ENCODE assay signal across 15 cellular contexts in genomic region chr2:48131503-48132293, GRCh38.
DNase-seq lines count a peak whose midpoint lies in the region; ATAC-seq, FAIRE-seq and TF ChIP-seq lines count a peak whose summit lies in the region.
"Had no signal": no experiment of that assay in that cellular context is flagged by ENCODE, and none has a peak within 500 bp of the region (broad histone marks: within the 10 kb centered on the region; RNA-seq: fewer than 3 reads in every experiment).

No MANE protein-coding gene starts in this region.

- H3K4me3 ChIP-seq in AG10803 (ENCODE audit: low read length): no peak overlapping the region
- H3K4me3 ChIP-seq in GM12878: no peak overlapping the region
- H3K4me3 ChIP-seq in hepatocyte: no peak overlapping the region
- H3K4me3 ChIP-seq in stomach: no peak overlapping the region
- H3K4me3 ChIP-seq: adrenal gland, SJSA1 had no signal

- TF ChIP-seq EP300 in GM12878 (IDR thresholded peaks at IDR 0.05; ENCODE audit: borderline replicate concordance in 1 of 2, control insufficient read depth in 1 of 2, low read depth in 2 of 2, low read length in 2 of 2) (no peak), stomach (IDR thresholded peaks at IDR 0.05) (no peak)

- CTCF ChIA-PET in GM12878 (lab: Yijun Ruan, JAX): no interaction called here
- CTCF ChIA-PET in activated CD8-positive, alpha-beta memory T cell treated with anti-CD3 and anti-CD28 coated beads, Interleukin-2, amount 10 ng/mL, durations not matched to agents 7 days and 5 days (lab: Charles Lee): no interaction called here

- no peaks in the 10 kb centered on the region for H3K27me3 Mint-ChIP-seq in activated CD8-positive, alpha-beta memory T cell treated with anti-CD3 and anti-CD28 coated beads, Interleukin-2, amount 10 ng/mL, durations not matched to agents 7 days and 5 days

- H3K27ac ChIP-seq in GM12878 (ENCODE audit: control insufficient read depth, insufficient read depth): no peak overlapping the region
- H3K27ac ChIP-seq in hepatocyte: peak overlapping the region; percentile 74
- no peak overlapping the region for H3K27ac ChIP-seq in stomach
- H3K27ac ChIP-seq: adrenal gland, C4-2B, SJSA1 had no signal

- POLR2A ChIA-PET in GM12878 (lab: Charles Lee): no interaction called here

- SMC1A ChIA-PET in GM12878 (lab: Charles Lee; ENCODE audit: uncharacterized antibody, unreplicated experiment): no interaction called here

- TF ChIP-seq RAD21 in GM12878 (IDR thresholded peaks at IDR 0.05; ENCODE audit: insufficient read depth, low read depth, low read length): no peak

- H3K4me2 ChIP-seq in GM12878 (ENCODE audit: control insufficient read depth, insufficient read depth) (no peak overlapping the region), hepatocyte (peak overlapping the region; percentile 1)

- no peak overlapping the region for H3K4me3 Mint-ChIP-seq in activated CD8-positive, alpha-beta memory T cell treated with anti-CD3 and anti-CD28 coated beads, Interleukin-2, amount 10 ng/mL, durations not matched to agents 7 days and 5 days

- H3K36me3 ChIP-seq in GM12878 (ENCODE audit: control insufficient read depth in 2 of 2, insufficient read depth in 2 of 2, low read length in 1 of 2) (no peaks in the 10 kb centered on the region), hepatocyte (replicated peaks; ENCODE audit: insufficient read depth, low read depth) (no peaks in the 10 kb centered on the region), stomach (no peaks in the 10 kb centered on the region)
- H3K36me3 ChIP-seq: adrenal gland, SJSA1 had no signal

- no peak overlapping the region for H3K27ac Mint-ChIP-seq in activated CD8-positive, alpha-beta memory T cell treated with anti-CD3 and anti-CD28 coated beads, Interleukin-2, amount 10 ng/mL, durations not matched to agents 7 days and 5 days

- no TSS peak for BruUV-seq in GM12878 (replicated peaks; lab: Mats Ljungman, UMichigan)

- ATAC-seq in GM12878 (no peak), left lobe of liver (no peak)
- no peak for ATAC-seq in activated CD8-positive, alpha-beta memory T cell treated with anti-CD3 and anti-CD28 coated beads, Interleukin-2, amount 10 ng/mL, durations not matched to agents 7 days and 5 days

- intact Hi-C loops in GM12878 (cut with micrococcal nuclease; ENCODE audit: unreplicated experiment) (no loop called here), stomach (cut with DNase I; ENCODE audit: low total_unique reads) (no loop called here)

- 29% methylated on average over 6 of the region's 6 CpGs for WGBS in GM12878 (ENCODE audit: insufficient coverage, insufficient replicate concordance, low lambda C conversion rate, missing lambda C conversion rate)
- 69% methylated on average over 6 of the region's 6 CpGs for WGBS in hepatocyte (ENCODE audit: low lambda C conversion rate, missing lambda C conversion rate)
- 58 to 71% (median 62%) methylated on average over 6 of the region's 6 CpGs for WGBS in stomach, 5 donors

- no peak for FAIRE-seq in GM12878 (lab: Jason Lieb, UNC)
- FAIRE-seq: GM18507 had no signal

- H3K36me3 Mint-ChIP-seq in activated CD8-positive, alpha-beta memory T cell treated with anti-CD3 and anti-CD28 coated beads, Interleukin-2, amount 10 ng/mL, durations not matched to agents 7 days and 5 days: no peaks in the 10 kb centered on the region

- no peaks in the 10 kb centered on the region for H3K9me3 Mint-ChIP-seq in activated CD8-positive, alpha-beta memory T cell treated with anti-CD3 and anti-CD28 coated beads, Interleukin-2, amount 10 ng/mL, durations not matched to agents 7 days and 5 days (ENCODE audit: low read depth)

- H3K4me1 Mint-ChIP-seq in activated CD8-positive, alpha-beta memory T cell treated with anti-CD3 and anti-CD28 coated beads, Interleukin-2, amount 10 ng/mL, durations not matched to agents 7 days and 5 days: no peaks in the 10 kb centered on the region

- no peaks in the 10 kb centered on the region for H3K9me2 ChIP-seq in hepatocyte (replicated peaks; ENCODE audit: insufficient read depth)

- H3K79me2 ChIP-seq in GM12878 (ENCODE audit: control insufficient read depth, insufficient read depth, low read length): no peaks in the 10 kb centered on the region
- no peaks in the 10 kb centered on the region for H3K79me2 ChIP-seq in hepatocyte

- H4K20me1 ChIP-seq in GM12878 (ENCODE audit: control insufficient read depth, insufficient read depth): no peaks in the 10 kb centered on the region
- no peaks in the 10 kb centered on the region for H4K20me1 ChIP-seq in hepatocyte (ENCODE audit: insufficient read depth, poor library complexity, severe bottlenecking)

- peaks cover 0 to 2% of the 10 kb centered on the region in 2 experiments; a peak in 1 of 4 replicates for H3K27me3 ChIP-seq in GM12878 (replicated peaks in 1 of 2; ENCODE audit: control insufficient read depth in 2 of 2, insufficient read depth in 2 of 2, low read length in 1 of 2)
- no peaks in the 10 kb centered on the region for H3K27me3 ChIP-seq in hepatocyte
- H3K27me3 ChIP-seq in stomach: no peaks in the 10 kb centered on the region
- H3K27me3 ChIP-seq: adrenal gland, SJSA1 had no signal

- H2AFZ ChIP-seq in GM12878 (ENCODE audit: control insufficient read depth, low read depth, low read length) (no peak overlapping the region), hepatocyte (no peak overlapping the region)

- H3K4me1 ChIP-seq in GM12878 (ENCODE audit: control insufficient read depth, insufficient read depth, low read length) (no peaks in the 10 kb centered on the region), hepatocyte (ENCODE audit: insufficient read depth) (peaks cover 12% of the 10 kb centered on the region), stomach (peaks cover 0 to 5% (median 0%) of the 10 kb centered on the region in 4 donors)
- H3K4me1 ChIP-seq: adrenal gland had no signal

- RAD21 ChIA-PET in GM12878 (lab: Charles Lee; ENCODE audit: unreplicated experiment): no interaction called here

- TF ChIP-seq CTCF in AG10803 (conservative IDR thresholded peaks at IDR 0.05; ENCODE audit: low read length): no peak
- no peak for TF ChIP-seq CTCF in GM12878 (IDR thresholded peaks at IDR 0.05 in 2 of 3, conservative IDR thresholded peaks at IDR 0.05 in 1 of 3; ENCODE audit: control insufficient read depth in 2 of 3, extremely low read depth in 1 of 3, insufficient read depth in 1 of 3, low read depth in 3 of 3, low read length in 3 of 3)
- no peak for TF ChIP-seq CTCF in hepatocyte (IDR thresholded peaks at IDR 0.05; ENCODE audit: poor library complexity)
- no peak for TF ChIP-seq CTCF in stomach (IDR thresholded peaks at IDR 0.05)

- in situ Hi-C loops in GM12878 (cut with MboI): no loop called here

- peak; percentile 74 for DNase-seq in AG10803 (ENCODE audit: low read depth)
- peak; percentile 28 for DNase-seq in HPDE6-E6E7 (ENCODE audit: extremely low spot score)
- DNase-seq in GM12878 (ENCODE audit: low read depth, low spot score): no peak
- peak; percentile 81 for DNase-seq in hepatocyte (ENCODE audit: low spot score)
- DNase-seq in left lobe of liver (ENCODE audit: low spot score): no peak
- DNase-seq in activated CD8-positive, alpha-beta memory T cell treated with anti-CD3 and anti-CD28 coated beads, Interleukin-2, amount 10 ng/mL, durations not matched to agents 7 days and 5 days: no peak
- DNase-seq in glomerular visceral epithelial cell (ENCODE audit: extremely low spot score): no peak
- no peak for DNase-seq in stomach
- DNase-seq: activated CD4-positive, alpha-beta T cell treated with anti-CD3 and anti-CD28 coated beads for 4 hours; adrenal gland; NCI-H1105 treated with DMSO at 0.1 percent for 48 hours; stimulated activated CD4-positive, alpha-beta T cell treated with anti-CD3 and anti-CD28 coated beads, Interleukin-4, amount 100 ng/mL, for 4 hours had no signal

- TF ChIP-seq POLR2A in GM12878 (IDR thresholded peaks at IDR 0.05; ENCODE audit: low read depth, low read length): no peak
- TF ChIP-seq POLR2A in stomach (IDR thresholded peaks at IDR 0.05): no peak

- H3K9ac ChIP-seq in GM12878 (ENCODE audit: control insufficient read depth, insufficient read depth, low read length): no peak overlapping the region

- H3K9me3 ChIP-seq in GM12878 (replicated peaks; ENCODE audit: control insufficient read depth, insufficient read depth, low read length) (no peaks in the 10 kb centered on the region), hepatocyte (ENCODE audit: low read depth) (no peaks in the 10 kb centered on the region), stomach (no peaks in the 10 kb centered on the region)
- H3K9me3 ChIP-seq: adrenal gland, SJSA1 had no signal

TF ChIP-seq in GM12878, 131 proteins besides CTCF, POLR2A, EP300 and RAD21:
- TF ChIP-seq SIX5 (IDR thresholded peaks at IDR 0.05; ENCODE audit: low read depth, low read length, severe bottlenecking): no peak
- 0 out of 2 replicates have a peak, but pooled peaks have one; percentile 46 for TF ChIP-seq BMI1 (IDR thresholded peaks at IDR 0.05; ENCODE audit: borderline replicate concordance)

Comparison
In these comparisons a context has a peak if more than half of its experiments do, and no peak if none do; other contexts are left out.
1. DNase-seq: peak in AG10803 (single experiment), HPDE6-E6E7 (single experiment) and hepatocyte (single experiment); none in GM12878 (single experiment), left lobe of liver (single experiment), activated CD8-positive, alpha-beta memory T cell treated with anti-CD3 and anti-CD28 coated beads, Interleukin-2, amount 10 ng/mL, durations not matched to agents 7 days and 5 days (single experiment), glomerular visceral epithelial cell (single experiment) and stomach (single experiment).